8 cellular contexts compared by ENCODE assay signal in genomic region chr14:63853831-63854293, GRCh38. TPM values are rescaled to one million over a fixed set of nuclear protein-coding genes. Genes with fewer than 3 reads are reported as not detected.
DNase-seq lines count a peak whose midpoint lies in the region; ATAC-seq and TF ChIP-seq lines count a peak whose summit lies in the region.

No MANE protein-coding gene starts in this region.

- peaks cover 3% of the 10 kb centered on the region for H3K4me1 ChIP-seq in testis

- intact Hi-C loops in testis (cut with DNase I; ENCODE audit: low total_unique reads): no loop called here

- H3K27me3 ChIP-seq in testis: no peaks in the 10 kb centered on the region

- no peaks in the 10 kb centered on the region for H3K36me3 ChIP-seq in testis (ENCODE audit: low read depth, missing control alignments)

- H3K4me3 ChIP-seq in GM12875 (ENCODE audit: low read depth, low read length): peak overlapping the region; percentile 71
- peak overlapping the region; percentile 79 for H3K4me3 ChIP-seq in epithelial cell of esophagus (ENCODE audit: low read length)
- peak overlapping the region; percentile 74 to 84 for H3K4me3 ChIP-seq in testis

- peak overlapping the region; percentile 87 to 99 (median 96) for H3K4me3 Mint-ChIP-seq in naive B cell

- peak; percentile 84 for DNase-seq in NCI-H748 (lab: John Stamatoyannopoulos, UW; ENCODE audit: unreplicated experiment)
- peak; percentile 35 for DNase-seq in activated T-cell treated with anti-CD3 and anti-CD28 coated beads for 4 hours
- peak; percentile 98 for DNase-seq in epithelial cell of esophagus (ENCODE audit: low read depth)
- peak; percentile 26 for DNase-seq in naive B cell
- DNase-seq in testis: peak; percentile 79

- H3K36me3 Mint-ChIP-seq in naive B cell: no peaks in the 10 kb centered on the region

- ATAC-seq in HG02970 (IDR thresholded peaks at IDR 0.05; ENCODE audit: low FRiP score, unreplicated experiment) (peak; percentile 15), naive B cell (ENCODE audit: low read depth in 2 of 2) (peak; percentile 19 to 21), GM18520 (IDR thresholded peaks at IDR 0.05; ENCODE audit: unreplicated experiment) (no peak)

- H3K27me3 Mint-ChIP-seq in naive B cell: peaks cover 0 to 11% (median 11%) of the 10 kb centered on the region in 3 donors

- H3K27ac ChIP-seq in testis: peak overlapping the region; percentile 88 to 94

- H3K9me3 Mint-ChIP-seq in naive B cell: no peaks in the 10 kb centered on the region

- WGBS in testis, 2 donors: 0% methylated on average over 18 of the region's 18 CpGs

- TF ChIP-seq CTCF in GM12875 (IDR thresholded peaks at IDR 0.05; ENCODE audit: borderline replicate concordance, insufficient read depth, low read depth, low read length) (no peak), epithelial cell of esophagus (IDR thresholded peaks at IDR 0.05; ENCODE audit: insufficient read depth, low read depth, low read length, missing control alignments) (no peak), testis (IDR thresholded peaks at IDR 0.05) (no peak)

- peak overlapping the region; percentile 2 to 93 (median 88) for H3K27ac Mint-ChIP-seq in naive B cell

- H3K9me3 ChIP-seq in testis: no peaks in the 10 kb centered on the region

- H3K4me1 Mint-ChIP-seq in naive B cell: peaks cover 5 to 26% (median 13%) of the 10 kb centered on the region in 3 donors

- no peak for TF ChIP-seq POLR2A in testis (IDR thresholded peaks at IDR 0.05)

RNA-seq across cellular contexts. Expression of gene SYNE2, which starts 1.1 kb away (rescaled TPM):
- polyA plus RNA-seq in naive B cell (ENCODE audit: low read depth in 6 of 6) (10 to 100 TPM; 12.0 to 24.8 (median 19.0) TPM), testis (ENCODE audit: insufficient read depth, low read depth, low replicate concordance) (74.6 TPM)
- total RNA-seq in testis: 100 to 1,000 TPM; 511 to 519 TPM

Comparison
In these comparisons a context has a peak if more than half of its experiments do, and no peak if none do; other contexts are left out.
1. DNase-seq: peak in every context shown above with its lines; median percentile 98 in epithelial cell of esophagus; 84 in NCI-H748; 79 in testis; 35 in activated T-cell treated with anti-CD3 and anti-CD28 coated beads for 4 hours; 26 in naive B cell.